Comparison of ENCODE assay signal across 9 cellular contexts in the genomic region with DNA sequence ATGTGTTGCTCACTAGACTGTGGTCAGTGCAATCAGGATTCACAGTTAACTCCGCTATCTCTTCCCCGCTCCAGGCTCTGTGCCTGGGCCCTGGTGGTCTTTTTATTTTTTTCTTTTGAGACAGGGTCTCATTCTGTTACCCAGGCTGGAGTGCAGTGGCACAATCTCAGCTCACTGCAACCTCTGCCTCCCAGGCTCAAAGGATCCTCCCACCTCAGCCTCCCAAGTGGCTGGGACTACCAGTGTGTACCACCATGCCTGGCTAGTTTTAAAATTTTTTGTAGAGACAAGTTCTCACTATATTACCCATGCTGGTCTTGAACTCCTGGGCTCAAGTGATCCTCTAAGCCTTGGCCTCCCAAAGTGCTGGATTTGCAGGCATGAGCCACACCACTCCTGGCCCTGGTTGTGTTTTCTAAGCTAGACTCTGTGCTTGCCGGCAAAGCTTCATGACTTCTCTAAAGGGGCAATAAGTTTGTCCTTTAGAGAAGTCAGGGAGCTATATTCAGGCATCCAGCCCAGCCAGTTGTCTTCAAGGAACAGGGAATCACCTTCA. TPM values are rescaled to one million over a fixed set of nuclear protein-coding genes. Genes with fewer than 3 reads are reported as not detected.
A peak's percentile ranks its signal among the peaks of the same experiment; 100 is the strongest.
DNase-seq lines count a peak whose midpoint lies in the region; ATAC-seq and TF ChIP-seq lines count a peak whose summit lies in the region.
"Had no signal": no experiment of that assay in that cellular context is flagged by ENCODE, and none has a peak within 500 bp of the region (broad histone marks: within the 10 kb centered on the region; RNA-seq: fewer than 3 reads in every experiment).

No MANE protein-coding gene starts in this region.

- peak overlapping the region; percentile 28 to 73 for H3K9ac ChIP-seq in colonic mucosa (ENCODE audit: low read depth in 2 of 2, low read length in 2 of 2)

- peak overlapping the region; percentile 93 for H3K27ac Mint-ChIP-seq in CD4-positive, alpha-beta T cell
- H3K27ac Mint-ChIP-seq in osteocyte (ENCODE audit: unreplicated experiment), result no peak overlapping the region

- H3K36me3 ChIP-seq in colonic mucosa (no peaks in the 10 kb centered on the region), WERI-Rb-1 (no peaks in the 10 kb centered on the region)
- H3K36me3 ChIP-seq: MG63 had no signal

- H3K4me1 Mint-ChIP-seq in CD4-positive, alpha-beta T cell (ENCODE audit: low read depth), result peaks cover 89% of the 10 kb centered on the region
- H3K4me1 Mint-ChIP-seq in osteocyte (ENCODE audit: unreplicated experiment), result peaks cover 22% of the 10 kb centered on the region

- no peak for ATAC-seq in CD4-positive, alpha-beta T cell (ENCODE audit: poor library complexity)

- H3K27ac ChIP-seq in CD4-positive, alpha-beta T cell (ENCODE audit: low read depth, low read length), result peak overlapping the region; percentile 90
- H3K27ac ChIP-seq in colonic mucosa (peak overlapping the region; percentile 88), WERI-Rb-1 (no peak overlapping the region)

- H3K4me3 Mint-ChIP-seq in CD4-positive, alpha-beta T cell, result peak overlapping the region; percentile 91
- no peak overlapping the region for H3K4me3 Mint-ChIP-seq in osteocyte (ENCODE audit: unreplicated experiment)

- DNase-seq in CD4-positive, alpha-beta T cell, result no peak
- no peak for DNase-seq in Jurkat, Clone E6-1 (ENCODE audit: low read depth, low spot score)
- no peak for DNase-seq in colonic mucosa
- DNase-seq in osteocyte (ENCODE audit: extremely low spot score, unreplicated experiment), result peak; percentile 36
- DNase-seq in WERI-Rb-1, result no peak
- no peak for DNase-seq in NCI-H187 (lab: John Stamatoyannopoulos, UW)
- no peak for DNase-seq in GM10248 (ENCODE audit: extremely low spot score)
- no peak for DNase-seq in NCI-H2196 (lab: John Stamatoyannopoulos, UW; ENCODE audit: unreplicated experiment)
- DNase-seq: MG63 had no signal

- CTCF ChIA-PET in CD4-positive, alpha-beta T cell (lab: Charles Lee), result interaction anchor here (0.6 to 4.5 kb wide), 4 partner anchors 16 to 84 kb away, joined by 3 to 14 read pairs (median 4); no protein-coding TSS in a partner anchor
- CTCF ChIA-PET in GM10248 (lab: Yijun Ruan, JAX), result interaction anchor here (0.7 to 2.4 kb wide), 9 partner anchors 11 to 411 kb away, joined by 3 to 12 read pairs (median 3); no protein-coding TSS in a partner anchor

- H3K9me3 Mint-ChIP-seq in CD4-positive, alpha-beta T cell, result no peaks in the 10 kb centered on the region
- no peaks in the 10 kb centered on the region for H3K9me3 Mint-ChIP-seq in osteocyte (ENCODE audit: unreplicated experiment)

- H3K36me3 Mint-ChIP-seq in CD4-positive, alpha-beta T cell (ENCODE audit: low read depth), result peaks cover 46% of the 10 kb centered on the region
- H3K36me3 Mint-ChIP-seq in osteocyte (ENCODE audit: unreplicated experiment), result no peaks in the 10 kb centered on the region

- intact Hi-C loops in CD4-positive, alpha-beta T cell (cut with DNase I, micrococcal nuclease), result loop anchor here (2.0 to 10.0 kb wide), 4 partner anchors 29 to 179 kb away; partner anchors contain the start of gene CREG1 (in 1 of the 2)
- intact Hi-C loops in colonic mucosa (cut with DNase I), result no loop called here

- POLR2A ChIA-PET in CD4-positive, alpha-beta T cell (lab: Charles Lee), result interaction anchor here (0.7 to 7.7 kb wide), 16 partner anchors 10 to 527 kb away, joined by 3 to 104 read pairs (median 4); partner anchors contain the start of genes CD247, CREG1 and DCAF6
- POLR2A ChIA-PET in GM10248 (lab: Yijun Ruan, JAX), result no interaction called here

- no peaks in the 10 kb centered on the region for H3K9me3 ChIP-seq in CD4-positive, alpha-beta T cell (ENCODE audit: control insufficient read depth, low read length)
- H3K9me3 ChIP-seq in colonic mucosa (no peaks in the 10 kb centered on the region), WERI-Rb-1 (ENCODE audit: severe bottlenecking) (no peaks in the 10 kb centered on the region)
- H3K9me3 ChIP-seq: MG63 had no signal

- H3K4me1 ChIP-seq in colonic mucosa, result no peaks in the 10 kb centered on the region

- no peaks in the 10 kb centered on the region for H3K27me3 Mint-ChIP-seq in CD4-positive, alpha-beta T cell
- peaks cover 20% of the 10 kb centered on the region for H3K27me3 Mint-ChIP-seq in osteocyte (ENCODE audit: unreplicated experiment)

- peak overlapping the region; percentile 95 for H3K4me3 ChIP-seq in Jurkat, Clone E6-1 (ENCODE audit: low read length)
- H3K4me3 ChIP-seq in colonic mucosa (peak overlapping the region; percentile 61), WERI-Rb-1 (ENCODE audit: low read depth, low read length) (no peak overlapping the region)
- H3K4me3 ChIP-seq: MG63 had no signal

- TF ChIP-seq CTCF in CD4-positive, alpha-beta T cell (IDR thresholded peaks at IDR 0.05), result no peak
- TF ChIP-seq CTCF in colonic mucosa (IDR thresholded peaks at IDR 0.05) (no peak), osteocyte (IDR thresholded peaks at IDR 0.05) (no peak), WERI-Rb-1 (IDR thresholded peaks at IDR 0.05; ENCODE audit: low read depth, low read length) (no peak), GM10248 (IDR thresholded peaks at IDR 0.05; ENCODE audit: control extremely low read depth, extremely low read depth, low read depth, missing control alignments) (no peak)

- no peaks in the 10 kb centered on the region for H3K27me3 ChIP-seq in CD4-positive, alpha-beta T cell (ENCODE audit: control insufficient read depth, insufficient read depth, low read length)
- no peaks in the 10 kb centered on the region for H3K27me3 ChIP-seq in colonic mucosa
- no peaks in the 10 kb centered on the region for H3K27me3 ChIP-seq in WERI-Rb-1 (ENCODE audit: insufficient read depth, low read depth, severe bottlenecking)
- H3K27me3 ChIP-seq: MG63 had no signal

RNA-seq across cellular contexts. Expression of gene RCSD1, which starts 1.4 kb away (rescaled TPM):
- total RNA-seq in CD4-positive, alpha-beta T cell, result 10 to 100 TPM; 42.3 to 44.6 TPM
- polyA plus RNA-seq in Jurkat, Clone E6-1 (2012; ENCODE audit: insufficient read depth, insufficient read length), result 86.3 TPM
- 1 to 10 TPM; 4.7 to 5.7 TPM for total RNA-seq in colonic mucosa
- not detected in 2 replicates for total RNA-seq in osteocyte

Comparison
In these comparisons a context has a peak if more than half of its experiments do, and no peak if none do; other contexts are left out.
1. RNA of gene RCSD1, which starts 1.4 kb away (total RNA-seq): 42.3 to 44.6 TPM in CD4-positive, alpha-beta T cell; 4.7 to 5.7 TPM in colonic mucosa and not detected in osteocyte; every median in the first group is over 4 times any median in the second.